In the genomic region with DNA sequence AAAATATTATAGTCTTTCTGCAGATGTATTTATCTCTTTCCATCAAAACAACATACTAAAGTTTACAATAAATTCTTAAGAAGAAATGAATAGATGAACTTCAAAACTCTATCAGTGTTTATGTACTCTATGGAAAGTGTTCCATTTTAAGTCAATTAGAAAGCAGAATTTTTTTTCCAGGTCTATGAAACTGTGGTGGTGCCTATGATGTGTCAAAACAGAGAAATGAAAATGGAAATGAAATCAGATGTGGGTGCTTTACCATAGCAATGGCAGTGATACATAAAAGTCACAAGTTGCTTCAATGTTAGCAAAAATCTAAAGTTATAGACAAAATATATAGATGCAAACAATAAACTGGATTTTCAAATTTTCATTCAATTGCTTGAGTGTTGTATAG, we compare ENCODE assay signal across 20 cellular contexts.
DNase-seq lines count a peak whose midpoint lies in the region; ATAC-seq and TF ChIP-seq lines count a peak whose summit lies in the region.
"Had no signal": no experiment of that assay in that cellular context is flagged by ENCODE, and none has a peak within 500 bp of the region (broad histone marks: within the 10 kb centered on the region; RNA-seq: fewer than 3 reads in every experiment).

No MANE protein-coding gene starts in this region.

- H4K20me1 ChIP-seq in MM.1S (ENCODE audit: insufficient read depth, low read length): no peaks in the 10 kb centered on the region
- H4K20me1 ChIP-seq: BLaER1 treated with 17β-estradiol and CSF1 and Interleukin-3, amounts not matched to agents 10 nM and 100 nM had no signal

- DNase-seq in activated CD4-positive, alpha-beta T cell treated with anti-CD3 and anti-CD28 coated beads for 36 hours: no peak
- no peak for DNase-seq in activated CD4-positive, alpha-beta T cell treated with anti-CD3 and anti-CD28 coated beads for 1 hour
- no peak for DNase-seq in MM.1S
- no peak for DNase-seq in endodermal cell
- no peak for DNase-seq in EL
- DNase-seq: ACHN; AML-193; BE2C; CD4-positive, alpha-beta T cell; CD8-positive, alpha-beta memory T cell; DMS 273 treated with DMSO at 0.1 percent for 48 hours; DMS79; GF-D8; GOT3; HFFc6 had no signal

- H3K36me3 Mint-ChIP-seq in activated CD4-positive, alpha-beta T cell treated with anti-CD3 and anti-CD28 coated beads for 36 hours (ENCODE audit: low read depth): peaks cover 16% of the 10 kb centered on the region
- no peaks in the 10 kb centered on the region for H3K36me3 Mint-ChIP-seq in activated T-helper 17 cell treated with anti-CD3 and anti-CD28 coated beads, Interleukin-2, amount 50 U/mL, for 72 hours (ENCODE audit: low read depth)
- peaks cover 41% of the 10 kb centered on the region for H3K36me3 Mint-ChIP-seq in endodermal cell (ENCODE audit: low read depth)
- H3K36me3 Mint-ChIP-seq: CD14-positive monocyte had no signal

- peaks cover 4% of the 10 kb centered on the region for H3K4me1 Mint-ChIP-seq in activated CD4-positive, alpha-beta T cell treated with anti-CD3 and anti-CD28 coated beads for 36 hours
- H3K4me1 Mint-ChIP-seq in activated T-helper 17 cell treated with anti-CD3 and anti-CD28 coated beads, Interleukin-2, amount 50 U/mL, for 72 hours: no peaks in the 10 kb centered on the region
- H3K4me1 Mint-ChIP-seq in endodermal cell: no peaks in the 10 kb centered on the region
- H3K4me1 Mint-ChIP-seq: CD14-positive monocyte; CD8-positive, alpha-beta memory T cell had no signal

- no peak overlapping the region for H3K27ac Mint-ChIP-seq in activated CD4-positive, alpha-beta T cell treated with anti-CD3 and anti-CD28 coated beads for 36 hours
- H3K27ac Mint-ChIP-seq in activated T-helper 17 cell treated with anti-CD3 and anti-CD28 coated beads, Interleukin-2, amount 50 U/mL, for 72 hours: no peak overlapping the region
- H3K27ac Mint-ChIP-seq in endodermal cell: no peak overlapping the region
- H3K27ac Mint-ChIP-seq: CD4-positive, alpha-beta T cell; HFFc6 had no signal

- H3K27me3 ChIP-seq in MM.1S (replicated peaks; ENCODE audit: insufficient read depth, low read length): no peaks in the 10 kb centered on the region
- H3K27me3 ChIP-seq in endodermal cell (ENCODE audit: control insufficient read depth, insufficient read depth, low read length, poor library complexity, severe bottlenecking): no peaks in the 10 kb centered on the region
- H3K27me3 ChIP-seq: BE2C; BLaER1 treated with 17β-estradiol and CSF1 and Interleukin-3, amounts not matched to agents 10 nM and 100 nM had no signal

- peaks cover 17% of the 10 kb centered on the region for H3K36me3 ChIP-seq in MM.1S (replicated peaks; ENCODE audit: insufficient read depth, low read length)
- peaks cover 19% of the 10 kb centered on the region for H3K36me3 ChIP-seq in endodermal cell (ENCODE audit: control insufficient read depth, insufficient read depth, low read length)
- H3K36me3 ChIP-seq: BE2C; BLaER1 treated with 17β-estradiol and CSF1 and Interleukin-3, amounts not matched to agents 10 nM and 100 nM had no signal

- peak; percentile 30 for ATAC-seq in activated CD4-positive, alpha-beta T cell treated with anti-CD3 and anti-CD28 coated beads for 36 hours
- ATAC-seq in activated T-helper 17 cell treated with anti-CD3 and anti-CD28 coated beads, Interleukin-2, amount 50 U/mL, for 72 hours (replicated peaks): peak; percentile 67

- H3K4me3 ChIP-seq in MM.1S (ENCODE audit: low read length) (no peak overlapping the region), endodermal cell (ENCODE audit: low read length) (no peak overlapping the region)
- H3K4me3 ChIP-seq: BLaER1 treated with 17β-estradiol and CSF1 and Interleukin-3, amounts not matched to agents 10 nM and 100 nM; HAP-1 had no signal

- no peak overlapping the region for H3K4me3 Mint-ChIP-seq in activated CD4-positive, alpha-beta T cell treated with anti-CD3 and anti-CD28 coated beads for 36 hours
- H3K4me3 Mint-ChIP-seq in activated T-helper 17 cell treated with anti-CD3 and anti-CD28 coated beads, Interleukin-2, amount 50 U/mL, for 72 hours: no peak overlapping the region
- H3K4me3 Mint-ChIP-seq in endodermal cell: no peak overlapping the region
- H3K4me3 Mint-ChIP-seq: CD4-positive, alpha-beta T cell; CD8-positive, alpha-beta memory T cell; HFFc6 had no signal

- H3K27me3 Mint-ChIP-seq in activated CD4-positive, alpha-beta T cell treated with anti-CD3 and anti-CD28 coated beads for 36 hours: no peaks in the 10 kb centered on the region
- no peaks in the 10 kb centered on the region for H3K27me3 Mint-ChIP-seq in activated T-helper 17 cell treated with anti-CD3 and anti-CD28 coated beads, Interleukin-2, amount 50 U/mL, for 72 hours
- H3K27me3 Mint-ChIP-seq in endodermal cell (ENCODE audit: insufficient read depth): no peaks in the 10 kb centered on the region

- peaks cover 15% of the 10 kb centered on the region for H3K9me3 Mint-ChIP-seq in activated CD4-positive, alpha-beta T cell treated with anti-CD3 and anti-CD28 coated beads for 36 hours (ENCODE audit: low read depth)
- H3K9me3 Mint-ChIP-seq in activated T-helper 17 cell treated with anti-CD3 and anti-CD28 coated beads, Interleukin-2, amount 50 U/mL, for 72 hours: peaks cover 7% of the 10 kb centered on the region
- H3K9me3 Mint-ChIP-seq in endodermal cell: peaks cover 38% of the 10 kb centered on the region

- peaks cover 3% of the 10 kb centered on the region; the same call in 1 of the 2 replicates for H3K4me1 ChIP-seq in MM.1S (ENCODE audit: low read length)
- H3K4me1 ChIP-seq in endodermal cell (ENCODE audit: control insufficient read depth, insufficient read depth, low read length): no peaks in the 10 kb centered on the region
- H3K4me1 ChIP-seq: BE2C; BLaER1 treated with 17β-estradiol and CSF1 and Interleukin-3, amounts not matched to agents 10 nM and 100 nM; HAP-1 had no signal

- H3K9me3 ChIP-seq in MM.1S (replicated peaks; ENCODE audit: insufficient read depth, low read length): 0 out of 2 replicates have a peak, but pooled peaks cover 2% of the 10 kb centered on the region
- peaks cover 35% of the 10 kb centered on the region for H3K9me3 ChIP-seq in endodermal cell (ENCODE audit: control insufficient read depth, low read length)
- H3K9me3 ChIP-seq: BE2C had no signal

- H2AFZ ChIP-seq in MM.1S (ENCODE audit: low read length): no peak overlapping the region

- H3K79me2 ChIP-seq in MM.1S (ENCODE audit: low read length): 0 out of 2 replicates have a peak, but pooled peaks cover 6% of the 10 kb centered on the region

- no peak overlapping the region for H3K4me2 ChIP-seq in MM.1S (ENCODE audit: low read depth, low read length)
- H3K4me2 ChIP-seq: BLaER1 treated with 17β-estradiol and CSF1 and Interleukin-3, amounts not matched to agents 10 nM and 100 nM had no signal

- intact Hi-C loops in activated CD4-positive, alpha-beta T cell treated with anti-CD3 and anti-CD28 coated beads for 36 hours (cut with DNase I, micrococcal nuclease): no loop called here

- POLR2A ChIA-PET in activated CD4-positive, alpha-beta T cell treated with anti-CD3 and anti-CD28 coated beads for 36 hours (lab: Charles Lee): no interaction called here

- no peaks in the 10 kb centered on the region for H3K9me2 ChIP-seq in MM.1S (replicated peaks; ENCODE audit: insufficient read depth, low read length)

- no peak overlapping the region for H3K9ac ChIP-seq in MM.1S (ENCODE audit: low read length)
- no peak overlapping the region for H3K9ac ChIP-seq in endodermal cell (ENCODE audit: extremely low read depth, low read length, poor library complexity, severe bottlenecking)
- H3K9ac ChIP-seq: BLaER1 treated with 17β-estradiol and CSF1 and Interleukin-3, amounts not matched to agents 10 nM and 100 nM had no signal

- peak overlapping the region; percentile 12; the same call in 1 of the 2 replicates for H3K27ac ChIP-seq in MM.1S (ENCODE audit: low read length)
- no peak overlapping the region for H3K27ac ChIP-seq in endodermal cell (ENCODE audit: low read depth, low read length)
- H3K27ac ChIP-seq: 22Rv1; BLaER1 treated with 17β-estradiol and CSF1 and Interleukin-3, amounts not matched to agents 10 nM and 100 nM had no signal

- TF ChIP-seq CTCF in MM.1S (IDR thresholded peaks at IDR 0.05; ENCODE audit: low read length) (no peak), endodermal cell (conservative IDR thresholded peaks at IDR 0.05) (no peak)

- CTCF ChIA-PET in activated CD4-positive, alpha-beta T cell treated with anti-CD3 and anti-CD28 coated beads for 36 hours (lab: Charles Lee): no interaction called here

- no peaks in the 10 kb centered on the region for H3F3A ChIP-seq in MM.1S (ENCODE audit: insufficient read depth, low read length)
